ENCODE assay signal across 18 cellular contexts in the genomic region with DNA sequence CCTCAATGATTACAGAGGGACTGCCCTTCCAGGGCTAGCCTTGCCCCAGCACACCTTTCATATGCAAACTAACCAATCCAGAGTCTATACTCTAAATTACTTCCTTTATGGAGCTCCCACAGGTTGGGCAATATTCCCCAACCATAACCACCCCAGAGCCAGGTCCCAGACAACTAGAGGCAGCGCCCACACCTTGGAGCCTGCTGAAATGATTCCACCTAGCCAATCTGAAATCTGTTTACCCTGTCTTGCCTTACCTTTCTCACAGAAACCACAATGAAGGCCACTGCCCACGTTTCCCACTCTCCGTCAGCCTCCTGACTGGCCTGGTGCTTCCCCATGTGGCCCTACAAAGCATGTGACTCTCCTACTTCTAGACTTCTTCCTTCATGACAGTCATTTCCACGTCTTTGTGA.
DNase-seq lines count a peak whose midpoint lies in the region; ATAC-seq and TF ChIP-seq lines count a peak whose summit lies in the region.
"Had no signal": no experiment of that assay in that cellular context is flagged by ENCODE, and none has a peak within 500 bp of the region (broad histone marks: within the 10 kb centered on the region; RNA-seq: fewer than 3 reads in every experiment).

No MANE protein-coding gene starts in this region.

- H3K27ac ChIP-seq in hepatocyte (peak overlapping the region; percentile 67), heart right ventricle (no peak overlapping the region)
- H3K27ac ChIP-seq in CD4-positive, alpha-beta T cell (ENCODE audit: low read depth, low read length): no peak overlapping the region
- H3K27ac ChIP-seq: SJSA1 had no signal

- no peaks in the 10 kb centered on the region for H4K20me1 ChIP-seq in hepatocyte (ENCODE audit: insufficient read depth, poor library complexity, severe bottlenecking)

- DNase-seq in CD1c-positive myeloid dendritic cell (ENCODE audit: extremely low spot score) (peak; percentile 69), hepatocyte (ENCODE audit: low spot score) (no peak), cerebellum (ENCODE audit: low spot score) (no peak), heart right ventricle (no peak), DMS114 treated with DMSO at 0.1 percent for 48 hours (lab: John Stamatoyannopoulos, UW; ENCODE audit: unreplicated experiment) (no peak)
- DNase-seq in CD4-positive, alpha-beta T cell: no peak
- DNase-seq: activated CD4-positive, alpha-beta T cell treated with anti-CD3 and anti-CD28 coated beads, Interleukin-2, amount 10 ng/mL, durations not matched to agents 24 days and 14 days; effector memory CD8-positive, alpha-beta T cell; NCI-H187 treated with DMSO at 0.1 percent for 48 hours; OCI-M1; retina had no signal

- H3K9me3 ChIP-seq in hepatocyte (ENCODE audit: low read depth) (no peaks in the 10 kb centered on the region), heart right ventricle (peaks cover 0 to 21% (median 12%) of the 10 kb centered on the region in 11 donors)
- peaks cover 24% of the 10 kb centered on the region for H3K9me3 ChIP-seq in CD4-positive, alpha-beta T cell (ENCODE audit: control insufficient read depth, low read length)

- H3K4me1 ChIP-seq in hepatocyte (ENCODE audit: insufficient read depth) (peaks cover 12% of the 10 kb centered on the region), heart right ventricle (peaks cover 6 to 34% (median 24%) of the 10 kb centered on the region in 9 donors)

- peaks cover 11% of the 10 kb centered on the region for H3K36me3 Mint-ChIP-seq in CD4-positive, alpha-beta T cell (ENCODE audit: low read depth)

- WGBS in hepatocyte (ENCODE audit: low lambda C conversion rate, missing lambda C conversion rate): 79% methylated on average over 4 of the region's 4 CpGs
- 87 to 95% methylated on average over 4 of the region's 4 CpGs for WGBS in heart right ventricle, 2 donors

- H3K4me2 ChIP-seq in hepatocyte: no peak overlapping the region

- no peaks in the 10 kb centered on the region for H3K9me2 ChIP-seq in hepatocyte (replicated peaks; ENCODE audit: insufficient read depth)

- H3K79me2 ChIP-seq in hepatocyte: no peaks in the 10 kb centered on the region

- no peaks in the 10 kb centered on the region for H3K36me3 ChIP-seq in hepatocyte (replicated peaks; ENCODE audit: insufficient read depth, low read depth)
- peaks cover 0 to 5% (median 0%) of the 10 kb centered on the region in 9 donors for H3K36me3 ChIP-seq in heart right ventricle
- H3K36me3 ChIP-seq: MG63, SJSA1 had no signal

- peaks cover 10% of the 10 kb centered on the region for H3K9me3 Mint-ChIP-seq in CD4-positive, alpha-beta T cell

- H3K27me3 ChIP-seq in hepatocyte (no peaks in the 10 kb centered on the region), heart right ventricle (no peaks in the 10 kb centered on the region)
- no peaks in the 10 kb centered on the region for H3K27me3 ChIP-seq in CD4-positive, alpha-beta T cell (ENCODE audit: control insufficient read depth, insufficient read depth, low read length)
- H3K27me3 ChIP-seq: MG63 had no signal

- H3K27ac Mint-ChIP-seq in CD4-positive, alpha-beta T cell: no peak overlapping the region
- H3K27ac Mint-ChIP-seq: activated CD4-positive, alpha-beta T cell treated with anti-CD3 and anti-CD28 coated beads, Interleukin-2, amount 10 ng/mL, durations not matched to agents 24 days and 14 days; effector memory CD8-positive, alpha-beta T cell; mesothelial cell of epicardium; T-helper 2 cell treated with Interferon-gamma antibody and Interleukin-4, amounts not matched to agents 5 μg/mL and 100 μg/mL, for 36 hours had no signal

- H2AFZ ChIP-seq in hepatocyte: no peak overlapping the region

- ATAC-seq in GM18870 (IDR thresholded peaks at IDR 0.05; ENCODE audit: unreplicated experiment): peak; percentile 12
- ATAC-seq in HG02870 (IDR thresholded peaks at IDR 0.05; ENCODE audit: unreplicated experiment): peak; percentile 37
- no peak for ATAC-seq in CD4-positive, alpha-beta T cell (ENCODE audit: poor library complexity)
- ATAC-seq in heart right ventricle: no peak
- ATAC-seq: effector memory CD8-positive, alpha-beta T cell had no signal

- POLR2A ChIA-PET in CD4-positive, alpha-beta T cell (lab: Charles Lee): no interaction called here

- H3K4me1 Mint-ChIP-seq in CD4-positive, alpha-beta T cell (ENCODE audit: low read depth): no peaks in the 10 kb centered on the region
- H3K4me1 Mint-ChIP-seq: central memory CD8-positive, alpha-beta T cell had no signal

- H3K4me3 Mint-ChIP-seq in CD4-positive, alpha-beta T cell: no peak overlapping the region
- H3K4me3 Mint-ChIP-seq: activated CD4-positive, alpha-beta T cell treated with anti-CD3 and anti-CD28 coated beads, Interleukin-2, amount 10 ng/mL, durations not matched to agents 24 days and 14 days; central memory CD8-positive, alpha-beta T cell; effector memory CD8-positive, alpha-beta T cell; mesothelial cell of epicardium; T-helper 2 cell treated with Interferon-gamma antibody and Interleukin-4, amounts not matched to agents 5 μg/mL and 100 μg/mL, for 36 hours had no signal

- H3K27me3 Mint-ChIP-seq in CD4-positive, alpha-beta T cell: no peaks in the 10 kb centered on the region

- intact Hi-C loops in CD4-positive, alpha-beta T cell (cut with DNase I, micrococcal nuclease): no loop called here
- intact Hi-C loops in heart right ventricle (cut with DNase I): loop anchor here in 1 of 10 donors (10.0 kb wide), 1 partner anchor 51 kb away; no protein-coding TSS in a partner anchor

- CTCF ChIA-PET in CD4-positive, alpha-beta T cell (lab: Charles Lee): no interaction called here

- TF ChIP-seq CTCF in hepatocyte (IDR thresholded peaks at IDR 0.05; ENCODE audit: poor library complexity): no peak
- no peak for TF ChIP-seq CTCF in CD4-positive, alpha-beta T cell (IDR thresholded peaks at IDR 0.05)
- TF ChIP-seq CTCF in heart right ventricle (IDR thresholded peaks at IDR 0.05): no peak

- H3K4me3 ChIP-seq in hepatocyte (no peak overlapping the region), heart right ventricle (no peak overlapping the region)
- H3K4me3 ChIP-seq: MG63, SJSA1 had no signal

Comparison
In these comparisons a context has a peak if more than half of its experiments do, and no peak if none do; other contexts are left out.
1. ATAC-seq: peak in GM18870 (single experiment) and HG02870 (single experiment); none in CD4-positive, alpha-beta T cell (single experiment) and heart right ventricle (0 of 8).